ENCODE assay signal across 8 cellular contexts in genomic region chr11:30143098-30143705, GRCh38.
A peak's percentile ranks its signal among the peaks of the same experiment; 100 is the strongest.
DNase-seq lines count a peak whose midpoint lies in the region; ATAC-seq and TF ChIP-seq lines count a peak whose summit lies in the region.

No MANE protein-coding gene starts in this region.

- no peak overlapping the region for H3K18ac ChIP-seq in mesenchymal stem cell (ENCODE audit: low read depth in 1 of 2, low read length in 2 of 2)

- H3K27ac ChIP-seq in mammary epithelial cell (ENCODE audit: insufficient read depth, low read depth, low read length): no peak overlapping the region
- no peak overlapping the region for H3K27ac ChIP-seq in mesenchymal stem cell (ENCODE audit: low read length, poor library complexity, severe bottlenecking)

- WGBS in mammary epithelial cell (ENCODE audit: low coverage, missing lambda C conversion rate): 47% methylated on average over 3 of the region's 3 CpGs
- WGBS in mesenchymal stem cell: 37% methylated on average over 3 of the region's 3 CpGs

- H2AK5ac ChIP-seq in mesenchymal stem cell (ENCODE audit: low read length, severe bottlenecking): no peak overlapping the region

- H3K4me3 ChIP-seq in mammary epithelial cell (replicated peaks in 1 of 3; ENCODE audit: insufficient read depth in 1 of 3, low read depth in 2 of 3, low read length in 3 of 3) (no peak overlapping the region), mesenchymal stem cell (ENCODE audit: insufficient read depth in 1 of 2, low read depth in 1 of 2, low read length in 2 of 2) (no peak overlapping the region)

- no peak overlapping the region for H3K4ac ChIP-seq in mesenchymal stem cell (ENCODE audit: low read depth in 1 of 2, low read length in 2 of 2)

- H2BK120ac ChIP-seq in mesenchymal stem cell (ENCODE audit: low read depth, low read length): no peak overlapping the region

- H3K4me2 ChIP-seq in mammary epithelial cell (ENCODE audit: insufficient read depth, low read depth, low read length) (no peak overlapping the region), mesenchymal stem cell (ENCODE audit: low read length, poor library complexity, severe bottlenecking) (no peak overlapping the region)

- no TSS peak for BruUV-seq in mammary epithelial cell (replicated peaks; lab: Mats Ljungman, UMichigan)

- in situ Hi-C loops in ACHN (cut with HindIII; ENCODE audit: low pct_ligation_motif_present, low pct_unique_long_range_greater_than_20kb, low sequenced_read_pairs) (no loop called here), mammary epithelial cell (cut with MboI; ENCODE audit: low sequenced_read_pairs in 2 of 2) (loop anchor here in 1 of 2 donors (25.0 kb wide), 1 partner anchor 706 kb away; no protein-coding TSS in a partner anchor)

- DNase-seq in ACHN (peak; percentile 49), GM10248 (ENCODE audit: extremely low spot score) (peak; percentile 13), NCI-H2171 (lab: John Stamatoyannopoulos, UW) (peak; percentile 14), mammary epithelial cell (peak; percentile 17), mesenchymal stem cell (peak; percentile 44), activated gamma-delta T cell treated with Interleukin-2 at 50 U/mL for 16 hours (no peak), GDM1 (lab: John Stamatoyannopoulos, UW) (no peak)

- no peak overlapping the region for H2BK5ac ChIP-seq in mesenchymal stem cell (ENCODE audit: low read depth, low read length, poor library complexity, severe bottlenecking)

- no peak overlapping the region for H2BK12ac ChIP-seq in mesenchymal stem cell (ENCODE audit: low read length in 2 of 2)

- H3K9ac ChIP-seq in mammary epithelial cell (ENCODE audit: insufficient read depth, low read length) (no peak overlapping the region), mesenchymal stem cell (ENCODE audit: low read length) (no peak overlapping the region)

- no peaks in the 10 kb centered on the region for H4K20me1 ChIP-seq in mammary epithelial cell (ENCODE audit: insufficient read depth, low read length)

- no peak overlapping the region for H3K14ac ChIP-seq in mesenchymal stem cell (ENCODE audit: low read length in 2 of 2)

- no peak overlapping the region for H3K23ac ChIP-seq in mesenchymal stem cell (ENCODE audit: low read length in 2 of 2)

- no peaks in the 10 kb centered on the region for H3K79me1 ChIP-seq in mesenchymal stem cell (replicated peaks; ENCODE audit: low read length, poor library complexity, severe bottlenecking)

- H3K4me1 ChIP-seq in mammary epithelial cell (ENCODE audit: insufficient read depth, low read length) (no peaks in the 10 kb centered on the region), mesenchymal stem cell (ENCODE audit: control insufficient read depth, insufficient read depth, low read depth, low read length) (no peaks in the 10 kb centered on the region)

- POLR2A ChIA-PET in GM10248 (lab: Yijun Ruan, JAX): no interaction called here

- ATAC-seq in HG02588 (IDR thresholded peaks at IDR 0.05; ENCODE audit: unreplicated experiment): peak; percentile 62

- H4K8ac ChIP-seq in mesenchymal stem cell (ENCODE audit: low read length): no peak overlapping the region

- CTCF ChIA-PET in GM10248 (lab: Yijun Ruan, JAX) (interaction anchor here (0.7 to 15.8 kb wide), 45 partner anchors 9 to 916 kb away, joined by 3 to 280 read pairs (median 5); partner anchors contain the start of gene ARL14EP), mammary epithelial cell (lab: Charles Lee; ENCODE audit: low non-redundant PET) (interaction anchor here (0.6 to 1.5 kb wide), 4 partner anchors 15 to 391 kb away, joined by 3 to 7 read pairs (median 4); partner anchors contain the start of gene ARL14EP)

- no peak overlapping the region for H2BK15ac ChIP-seq in mesenchymal stem cell (ENCODE audit: low read depth, poor library complexity, severe bottlenecking)

- H2AFZ ChIP-seq in mammary epithelial cell (ENCODE audit: low read depth, low read length) (no peak overlapping the region), mesenchymal stem cell (ENCODE audit: low read depth, low read length) (no peak overlapping the region)

- H3K9me3 ChIP-seq in mammary epithelial cell (replicated peaks; ENCODE audit: insufficient read depth, low read length): no peaks in the 10 kb centered on the region
- no peaks in the 10 kb centered on the region for H3K9me3 ChIP-seq in mesenchymal stem cell (ENCODE audit: control insufficient read depth, low read length)

- intact Hi-C loops in mammary epithelial cell (cut with micrococcal nuclease): loop anchor here (1.0 kb wide), 1 partner anchor 695 kb away; no protein-coding TSS in a partner anchor

- no peaks in the 10 kb centered on the region for H3K79me2 ChIP-seq in mammary epithelial cell (ENCODE audit: insufficient read depth, low read length)

- dilution Hi-C loops in mammary epithelial cell (cut with HindIII; ENCODE audit: low sequenced_read_pairs): no loop called here

- H4K91ac ChIP-seq in mesenchymal stem cell (ENCODE audit: low read length): no peak overlapping the region

- peak; percentile 72 for TF ChIP-seq CTCF in GM10248 (IDR thresholded peaks at IDR 0.05; ENCODE audit: control extremely low read depth, extremely low read depth, low read depth, missing control alignments)
- peak; percentile 62 to 67 for TF ChIP-seq CTCF in mammary epithelial cell (conservative IDR thresholded peaks at IDR 0.05 in 1 of 2, IDR thresholded peaks at IDR 0.05 in 1 of 2; ENCODE audit: extremely low read depth in 1 of 2, insufficient read depth in 1 of 2, low read depth in 1 of 2, low read length in 2 of 2)

- H3K36me3 ChIP-seq in mammary epithelial cell (ENCODE audit: insufficient read depth, low read length) (no peaks in the 10 kb centered on the region), mesenchymal stem cell (ENCODE audit: control insufficient read depth in 1 of 2, insufficient read depth in 2 of 2, low read depth in 1 of 2, low read length in 2 of 2) (no peaks in the 10 kb centered on the region)

- no peaks in the 10 kb centered on the region for H3K27me3 ChIP-seq in mammary epithelial cell (ENCODE audit: insufficient read depth, low read length)
- H3K27me3 ChIP-seq in mesenchymal stem cell (ENCODE audit: control insufficient read depth in 1 of 2, insufficient read depth in 1 of 2, low read length in 2 of 2): no peaks in the 10 kb centered on the region

Comparison
In these comparisons a context has a peak if more than half of its experiments do, and no peak if none do; other contexts are left out.
1. DNase-seq: peak in ACHN (single experiment), GM10248 (single experiment), NCI-H2171 (single experiment), mammary epithelial cell (single experiment) and mesenchymal stem cell (single experiment); none in activated gamma-delta T cell treated with Interleukin-2 at 50 U/mL for 16 hours (single experiment) and GDM1 (single experiment).